In the genomic region with DNA sequence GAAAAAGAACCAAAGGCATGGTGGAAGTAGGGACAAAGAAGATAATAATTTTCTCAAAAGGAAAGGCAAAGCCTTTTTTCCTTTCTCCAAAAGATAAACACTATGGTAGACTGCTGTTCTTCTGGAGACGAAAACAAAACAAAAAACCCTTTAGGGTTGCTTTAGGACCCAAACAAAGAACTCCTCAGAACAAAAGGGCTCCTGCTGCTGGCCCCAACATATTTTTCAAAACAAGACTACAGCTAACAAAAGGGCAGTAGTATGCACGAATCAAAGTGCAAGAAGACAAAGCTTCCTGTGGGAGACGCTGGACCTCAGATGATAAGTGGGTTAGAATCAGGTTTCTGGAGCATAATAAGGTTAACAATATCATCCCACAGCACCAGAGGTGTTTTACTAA, we compare ENCODE assay signal across 1 cellular context.
TF ChIP-seq lines count a peak whose summit lies in the region.

No MANE protein-coding gene starts in this region.

TF ChIP-seq in GM23338, 12 proteins besides CTCF, POLR2A, EP300 and RAD21 (continued from another document):
- TF ChIP-seq CREB1 (CRISPR knock-in tag; IDR thresholded peaks at IDR 0.05; ENCODE audit: low read depth) (no peak), STAT1 (IDR thresholded peaks at IDR 0.05; ENCODE audit: unreplicated experiment) (no peak)
